In the genomic region with DNA sequence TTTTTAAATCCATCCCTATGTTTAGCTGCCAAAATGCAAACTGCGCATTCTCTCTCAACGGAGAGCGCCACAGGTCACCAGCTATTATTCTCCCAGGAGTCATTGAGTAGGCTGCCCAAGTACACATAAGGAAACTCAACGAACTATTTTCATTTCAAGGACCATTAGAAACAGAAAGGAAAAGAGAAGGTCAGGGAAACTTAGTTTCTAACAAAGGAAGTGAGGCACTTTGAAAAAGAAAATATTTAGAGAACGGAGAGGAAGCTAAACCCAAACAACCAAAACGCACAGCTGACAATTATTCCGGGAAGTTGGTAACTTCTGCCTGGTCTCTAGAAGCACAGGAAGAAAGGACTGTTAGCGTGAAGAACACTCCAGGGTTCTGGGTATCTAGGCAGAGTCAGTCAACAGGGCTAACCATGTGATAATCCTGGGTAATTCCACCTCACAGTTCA, we compare ENCODE assay signal across 14 cellular contexts. TPM values are rescaled to one million over a fixed set of nuclear protein-coding genes. Genes with fewer than 3 reads are reported as not detected.
DNase-seq lines count a peak whose midpoint lies in the region; ATAC-seq and TF ChIP-seq lines count a peak whose summit lies in the region.
"Had no signal": no experiment of that assay in that cellular context is flagged by ENCODE, and none has a peak within 500 bp of the region (broad histone marks: within the 10 kb centered on the region; RNA-seq: fewer than 3 reads in every experiment).

No MANE protein-coding gene starts in this region.

- POLR2A ChIA-PET in CD8-positive, alpha-beta T cell (lab: Charles Lee) = no interaction called here

- intact Hi-C loops in CD8-positive, alpha-beta T cell (cut with DNase I, micrococcal nuclease) = no loop called here

- H3K27me3 Mint-ChIP-seq in CD8-positive, alpha-beta T cell (ENCODE audit: low read depth) = peaks cover 11% of the 10 kb centered on the region
- peaks cover 29% of the 10 kb centered on the region for H3K27me3 Mint-ChIP-seq in activated T-helper 17 cell treated with anti-CD3 and anti-CD28 coated beads, Interleukin-2, amount 50 U/mL, for 72 hours
- peaks cover 4% of the 10 kb centered on the region for H3K27me3 Mint-ChIP-seq in nephron progenitor cell (ENCODE audit: low read depth, poor library complexity)

- no peaks in the 10 kb centered on the region for H3K4me1 ChIP-seq in CD8-positive, alpha-beta T cell (ENCODE audit: insufficient read depth, low read length)

- no peaks in the 10 kb centered on the region for H3K9me3 ChIP-seq in CD8-positive, alpha-beta T cell (ENCODE audit: low read length)

- no peak overlapping the region for H3K27ac ChIP-seq in CD8-positive, alpha-beta T cell (ENCODE audit: low read depth, low read length)
- no peak overlapping the region for H3K27ac ChIP-seq in caudate nucleus (ENCODE audit: low read depth, low read length)
- H3K27ac ChIP-seq: VCaP had no signal

- CTCF ChIA-PET in CD8-positive, alpha-beta T cell (lab: Charles Lee) = no interaction called here

- H3K4me1 Mint-ChIP-seq in CD8-positive, alpha-beta T cell (ENCODE audit: low read depth) = peaks cover 5% of the 10 kb centered on the region
- peaks cover 6% of the 10 kb centered on the region for H3K4me1 Mint-ChIP-seq in activated T-helper 17 cell treated with anti-CD3 and anti-CD28 coated beads, Interleukin-2, amount 50 U/mL, for 72 hours
- H3K4me1 Mint-ChIP-seq in nephron progenitor cell = peaks cover 9% of the 10 kb centered on the region
- H3K4me1 Mint-ChIP-seq: CD14-positive monocyte had no signal

- H3K27ac Mint-ChIP-seq in CD8-positive, alpha-beta T cell = no peak overlapping the region
- peak overlapping the region; percentile 60 for H3K27ac Mint-ChIP-seq in activated T-helper 17 cell treated with anti-CD3 and anti-CD28 coated beads, Interleukin-2, amount 50 U/mL, for 72 hours
- peak overlapping the region; percentile 14 for H3K27ac Mint-ChIP-seq in nephron progenitor cell
- H3K27ac Mint-ChIP-seq: CD14-positive monocyte had no signal

- no peaks in the 10 kb centered on the region for H3K9me3 Mint-ChIP-seq in CD8-positive, alpha-beta T cell
- H3K9me3 Mint-ChIP-seq in activated T-helper 17 cell treated with anti-CD3 and anti-CD28 coated beads, Interleukin-2, amount 50 U/mL, for 72 hours = no peaks in the 10 kb centered on the region
- no peaks in the 10 kb centered on the region for H3K9me3 Mint-ChIP-seq in nephron progenitor cell

- no peak for ATAC-seq in CD8-positive, alpha-beta T cell
- ATAC-seq in GM21515 (IDR thresholded peaks at IDR 0.05; ENCODE audit: unreplicated experiment) (peak; percentile 45), HG03442 (IDR thresholded peaks at IDR 0.05; ENCODE audit: unreplicated experiment) (no peak)
- ATAC-seq in activated T-helper 17 cell treated with anti-CD3 and anti-CD28 coated beads, Interleukin-2, amount 50 U/mL, for 72 hours (replicated peaks) = peak; percentile 7
- ATAC-seq: HCT116, Panc1 had no signal

- no peak overlapping the region for H3K4me3 ChIP-seq in CD8-positive, alpha-beta T cell (ENCODE audit: low read depth, low read length)

- no peak for TF ChIP-seq CTCF in CD8-positive, alpha-beta T cell (IDR thresholded peaks at IDR 0.05)
- no peak for TF ChIP-seq CTCF in nephron progenitor cell (IDR thresholded peaks at IDR 0.05)

- peak overlapping the region; percentile 7 for H3K4me3 Mint-ChIP-seq in CD8-positive, alpha-beta T cell
- H3K4me3 Mint-ChIP-seq in activated T-helper 17 cell treated with anti-CD3 and anti-CD28 coated beads, Interleukin-2, amount 50 U/mL, for 72 hours = peak overlapping the region; percentile 54
- H3K4me3 Mint-ChIP-seq in nephron progenitor cell = no peak overlapping the region

- DNase-seq in CD8-positive, alpha-beta T cell = no peak
- no peak for DNase-seq in nephron progenitor cell
- no peak for DNase-seq in NCI-H510A (lab: John Stamatoyannopoulos, UW)
- no peak for DNase-seq in caudate nucleus (lab: John Stamatoyannopoulos, UW)
- no peak for DNase-seq in stimulated activated CD4-positive, alpha-beta T cell treated with anti-CD3 and anti-CD28 coated beads, Interleukin-15, amount 100 ng/mL, for 24 hours
- DNase-seq: left ventricle myocardium superior, NCI-H1694 treated with DMSO at 0.1 percent for 48 hours had no signal

- no peaks in the 10 kb centered on the region for H3K36me3 ChIP-seq in CD8-positive, alpha-beta T cell (ENCODE audit: insufficient read depth, low read length)

- no peaks in the 10 kb centered on the region for H3K27me3 ChIP-seq in CD8-positive, alpha-beta T cell (ENCODE audit: insufficient read depth, low read length)

- no peaks in the 10 kb centered on the region for H3K36me3 Mint-ChIP-seq in CD8-positive, alpha-beta T cell
- no peaks in the 10 kb centered on the region for H3K36me3 Mint-ChIP-seq in activated T-helper 17 cell treated with anti-CD3 and anti-CD28 coated beads, Interleukin-2, amount 50 U/mL, for 72 hours (ENCODE audit: low read depth)
- H3K36me3 Mint-ChIP-seq in nephron progenitor cell (ENCODE audit: low read depth) = no peaks in the 10 kb centered on the region
- H3K36me3 Mint-ChIP-seq: CD14-positive monocyte had no signal

RNA-seq across cellular contexts. Expression of a gene that starts 23.5 kb away (rescaled TPM):
- not detected for total RNA-seq in CD8-positive, alpha-beta T cell
- total RNA-seq in activated T-helper 17 cell treated with anti-CD3 and anti-CD28 coated beads, Interleukin-2, amount 50 U/mL, for 72 hours = not detected
- total RNA-seq: left ventricle myocardium superior had no signal

Comparison
In these comparisons a context has a peak if more than half of its experiments do, and no peak if none do; other contexts are left out.
1. ATAC-seq: peak in GM21515 (single experiment) and activated T-helper 17 cell treated with anti-CD3 and anti-CD28 coated beads, Interleukin-2, amount 50 U/mL, for 72 hours (single experiment); none in CD8-positive, alpha-beta T cell (single experiment) and HG03442 (single experiment).